Comparison of ENCODE assay signal across 15 cellular contexts in the genomic region with DNA sequence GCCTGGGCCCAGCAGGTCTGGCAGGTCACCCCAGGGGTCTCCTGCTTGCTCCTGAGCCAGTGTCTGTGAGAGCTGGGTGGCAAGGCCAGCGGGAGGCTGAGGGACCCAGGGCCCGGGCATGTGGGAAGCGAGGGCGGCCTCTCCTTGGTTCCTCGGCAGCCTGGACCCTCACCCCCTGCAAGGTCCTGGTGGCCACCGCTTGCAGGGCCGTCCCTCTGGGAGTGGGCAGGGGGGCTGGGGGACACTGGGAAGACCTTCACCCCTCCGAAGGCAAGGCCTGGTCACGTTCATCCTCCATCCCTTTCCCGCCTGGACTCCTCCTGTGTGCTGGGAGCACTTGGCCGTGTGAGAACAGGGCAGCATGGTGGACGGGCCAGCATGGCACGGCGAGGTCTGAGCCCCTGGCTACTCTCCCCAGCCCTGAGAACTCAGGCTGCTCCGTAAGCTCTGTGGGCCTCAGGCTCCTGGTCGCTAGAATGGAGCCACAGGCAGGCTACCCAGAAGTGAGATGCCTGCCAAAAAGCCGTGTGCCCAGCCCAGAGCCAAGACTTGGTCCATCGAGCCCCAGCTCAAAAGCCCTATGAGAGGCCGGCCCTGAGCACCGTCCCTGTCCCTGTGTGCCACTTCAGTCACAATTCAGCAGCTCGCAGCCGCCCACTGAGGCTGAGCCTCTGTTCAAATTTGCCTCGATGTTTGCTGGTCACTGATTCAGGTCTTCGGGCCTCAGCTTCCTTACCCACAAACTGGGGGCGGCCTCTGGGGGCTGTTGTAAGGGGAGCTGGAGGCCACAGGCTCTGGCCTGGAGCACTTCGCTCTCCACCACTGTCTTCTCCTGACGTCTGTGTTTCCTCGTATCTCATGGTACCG. TPM values are rescaled to one million over a fixed set of nuclear protein-coding genes. Genes with fewer than 3 reads are reported as not detected.
A peak's percentile ranks its signal among the peaks of the same experiment; 100 is the strongest.
DNase-seq lines count a peak whose midpoint lies in the region; ATAC-seq and TF ChIP-seq lines count a peak whose summit lies in the region.
"Had no signal": no experiment of that assay in that cellular context is flagged by ENCODE, and none has a peak within 500 bp of the region (broad histone marks: within the 10 kb centered on the region; RNA-seq: fewer than 3 reads in every experiment).

No MANE protein-coding gene starts in this region.

- H3K27ac Mint-ChIP-seq in natural killer cell (no peak overlapping the region), nephron progenitor cell (peak overlapping the region; percentile 100)
- no peak overlapping the region for H3K27ac Mint-ChIP-seq in natural killer cell treated with Interleukin-12 subunit alpha and Interleukin-12 subunit beta and Interleukin-15 and Interleukin-18, amount 100 ng/mL, for 72 hours

- intact Hi-C loops in natural killer cell (cut with micrococcal nuclease), result loop anchor here (5.0 to 10.0 kb wide), 2 partner anchors 148 to 220 kb away; no protein-coding TSS in a partner anchor

- no peak for TF ChIP-seq CTCF in natural killer cell (IDR thresholded peaks at IDR 0.05)
- no peak for TF ChIP-seq CTCF in nephron progenitor cell (IDR thresholded peaks at IDR 0.05)

- H3K9me3 Mint-ChIP-seq in natural killer cell (no peaks in the 10 kb centered on the region), nephron progenitor cell (no peaks in the 10 kb centered on the region)
- H3K9me3 Mint-ChIP-seq in natural killer cell treated with Interleukin-12 subunit alpha and Interleukin-12 subunit beta and Interleukin-15 and Interleukin-18, amount 100 ng/mL, for 72 hours, result no peaks in the 10 kb centered on the region

- H3K4me1 ChIP-seq in endocrine pancreas (ENCODE audit: control insufficient read depth, insufficient read depth, low read length), result no peaks in the 10 kb centered on the region

- no peaks in the 10 kb centered on the region for H3K36me3 ChIP-seq in endocrine pancreas (ENCODE audit: control insufficient read depth, insufficient read depth, low read length)

- H3K4me3 ChIP-seq in endocrine pancreas (ENCODE audit: control insufficient read depth, insufficient read depth, low read length), result no peak overlapping the region
- H3K4me3 ChIP-seq: body of pancreas had no signal

- H3K4me3 Mint-ChIP-seq in natural killer cell (no peak overlapping the region), nephron progenitor cell (peak overlapping the region; percentile 29)
- H3K4me3 Mint-ChIP-seq in natural killer cell treated with Interleukin-12 subunit alpha and Interleukin-12 subunit beta and Interleukin-15 and Interleukin-18, amount 100 ng/mL, for 72 hours, result no peak overlapping the region

- H3K36me3 Mint-ChIP-seq in natural killer cell (no peaks in the 10 kb centered on the region), nephron progenitor cell (ENCODE audit: low read depth) (no peaks in the 10 kb centered on the region)
- no peaks in the 10 kb centered on the region for H3K36me3 Mint-ChIP-seq in natural killer cell treated with Interleukin-12 subunit alpha and Interleukin-12 subunit beta and Interleukin-15 and Interleukin-18, amount 100 ng/mL, for 72 hours

- H3K4me1 Mint-ChIP-seq in natural killer cell (peaks cover 13 to 23% of the 10 kb centered on the region in 2 donors), nephron progenitor cell (peaks cover 81% of the 10 kb centered on the region)
- peaks cover 9 to 10% of the 10 kb centered on the region in 2 donors for H3K4me1 Mint-ChIP-seq in natural killer cell treated with Interleukin-12 subunit alpha and Interleukin-12 subunit beta and Interleukin-15 and Interleukin-18, amount 100 ng/mL, for 72 hours (ENCODE audit: low read depth in 2 of 2)

- H3K9ac ChIP-seq in endocrine pancreas (ENCODE audit: control insufficient read depth, insufficient read depth, low read length), result peak overlapping the region; percentile 24
- H3K9ac ChIP-seq: KMS-11 had no signal

- DNase-seq in natural killer cell, result peak; percentile 14
- DNase-seq in natural killer cell treated with Interleukin-12 subunit alpha and Interleukin-12 subunit beta and Interleukin-15 and Interleukin-18, amount 100 ng/mL, for 72 hours (ENCODE audit: low spot score), result no peak
- DNase-seq in nephron progenitor cell, result no peak
- DNase-seq in MV-4-11 (lab: John Stamatoyannopoulos, UW), result no peak
- no peak for DNase-seq in Kasumi-1 (lab: John Stamatoyannopoulos, UW)
- DNase-seq: activated naive CD4-positive, alpha-beta T cell; DMS79 treated with DMSO at 0.1 percent for 48 hours; NCI-H1930; stimulated activated CD4-positive, alpha-beta T cell treated with anti-CD3 and anti-CD28 coated beads, Interleukin-12 subunit alpha, Interleukin-12 subunit beta, amount 100 ng/mL, for 4 hours had no signal

- H3K27me3 Mint-ChIP-seq in natural killer cell (ENCODE audit: low read depth in 2 of 2), result peaks cover 0 to 14% of the 10 kb centered on the region in 2 donors
- no peaks in the 10 kb centered on the region for H3K27me3 Mint-ChIP-seq in natural killer cell treated with Interleukin-12 subunit alpha and Interleukin-12 subunit beta and Interleukin-15 and Interleukin-18, amount 100 ng/mL, for 72 hours
- peaks cover 4% of the 10 kb centered on the region for H3K27me3 Mint-ChIP-seq in nephron progenitor cell (ENCODE audit: low read depth, poor library complexity)

- ATAC-seq in natural killer cell, result no peak
- ATAC-seq in natural killer cell treated with Interleukin-12 subunit alpha and Interleukin-12 subunit beta and Interleukin-15 and Interleukin-18, amount 100 ng/mL, for 72 hours, result no peak
- no peak for ATAC-seq in HG03196 (IDR thresholded peaks at IDR 0.05; ENCODE audit: unreplicated experiment)
- no peak for ATAC-seq in HG03378 (IDR thresholded peaks at IDR 0.05; ENCODE audit: unreplicated experiment)
- ATAC-seq: body of pancreas had no signal

- no peaks in the 10 kb centered on the region for H3K27me3 ChIP-seq in endocrine pancreas (ENCODE audit: control insufficient read depth, insufficient read depth, low read length)
- H3K27me3 ChIP-seq: body of pancreas had no signal

- H3K9me3 ChIP-seq in endocrine pancreas (ENCODE audit: control insufficient read depth, low read length), result no peaks in the 10 kb centered on the region
- H3K9me3 ChIP-seq: body of pancreas had no signal

RNA-seq across cellular contexts. Expression of a gene that starts 45.0 kb away (rescaled TPM):
- total RNA-seq in natural killer cell, result not detected
- total RNA-seq in natural killer cell treated with Interleukin-12 subunit alpha and Interleukin-12 subunit beta and Interleukin-15 and Interleukin-18, amount 100 ng/mL, for 72 hours, result not detected
- total RNA-seq: body of pancreas, temporal lobe had no signal
